ENCODE assay signal across 26 cellular contexts in genomic region chr9:93296889-93297480, GRCh38.
DNase-seq lines count a peak whose midpoint lies in the region; ATAC-seq, FAIRE-seq and TF ChIP-seq lines count a peak whose summit lies in the region.
"Had no signal": no experiment of that assay in that cellular context is flagged by ENCODE, and none has a peak within 500 bp of the region (broad histone marks: within the 10 kb centered on the region; RNA-seq: fewer than 3 reads in every experiment).

No MANE protein-coding gene starts in this region.

- H4K20me1 ChIP-seq in HepG2 (ENCODE audit: insufficient read depth, low read length), result no peaks in the 10 kb centered on the region

- in situ Hi-C loops in HepG2 (cut with HindIII; ENCODE audit: extremely low pct_ligation_motif_present, low pct_unique_long_range_greater_than_20kb), result no loop called here

- POLR2A ChIA-PET in HepG2 (lab: Yijun Ruan, JAX), result interaction anchor here (2.8 kb wide), 2 partner anchors 8 to 163 kb away, joined by 30 to 67 read pairs; partner anchors contain the start of gene NINJ1

- no peak overlapping the region for H3K4me2 ChIP-seq in HepG2 (ENCODE audit: low read depth, low read length)

- ATAC-seq in HepG2 (no peak), right lobe of liver (no peak)
- ATAC-seq: mucosa of descending colon, Panc1 had no signal

- TF ChIP-seq CTCF in HepG2 (CRISPR knock-in tag; IDR thresholded peaks at IDR 0.05), result no peak
- TF ChIP-seq CTCF in right lobe of liver (IDR thresholded peaks at IDR 0.05), result no peak

- TF ChIP-seq EP300 in HepG2 (IDR thresholded peaks at IDR 0.05; ENCODE audit: low read depth in 2 of 2, low read length in 2 of 2) (no peak), HepG2 (CRISPR knock-in tag; IDR thresholded peaks at IDR 0.05; ENCODE audit: borderline replicate concordance) (no peak)

- H2AFZ ChIP-seq in HepG2 (ENCODE audit: low read length), result no peak overlapping the region

- peak overlapping the region; percentile 95 for H3K27ac ChIP-seq in HepG2 (ENCODE audit: extremely low read length, insufficient read depth, low read length)
- H3K27ac ChIP-seq in right lobe of liver, result no peak overlapping the region
- H3K27ac ChIP-seq: BLaER1 treated with 17β-estradiol and CSF1 and Interleukin-3, amounts not matched to agents 10 nM and 100 nM; ovary; skin epidermis had no signal

- no peaks in the 10 kb centered on the region for H3K79me2 ChIP-seq in HepG2 (ENCODE audit: insufficient read depth, low read length)

- H3K27me3 ChIP-seq in HepG2 (ENCODE audit: control insufficient read depth in 1 of 2, insufficient read depth in 2 of 2, low read length in 2 of 2) (no peaks in the 10 kb centered on the region), right lobe of liver (no peaks in the 10 kb centered on the region)
- H3K27me3 ChIP-seq: ovary had no signal

- CTCF ChIA-PET in HepG2 (lab: Yijun Ruan, JAX; ENCODE audit: low intra/inter-chr PET ratio, low total read pairs), result no interaction called here

- no peak for TF ChIP-seq POLR2A in HepG2 (IDR thresholded peaks at IDR 0.05; ENCODE audit: insufficient read depth in 1 of 2, low read depth in 2 of 2, low read length in 2 of 2)
- TF ChIP-seq POLR2A in right lobe of liver (IDR thresholded peaks at IDR 0.05), result no peak

- 95% methylated on average over 17 of the region's 17 CpGs for WGBS in HepG2 (ENCODE audit: low lambda C conversion rate)
- WGBS in right lobe of liver (ENCODE audit: insufficient coverage, low coverage, low lambda C conversion rate, missing lambda C conversion rate), result 40% methylated on average over 16 of the region's 17 CpGs

- H3K9ac ChIP-seq in HepG2 (ENCODE audit: insufficient read depth, low read depth, low read length), result no peak overlapping the region
- H3K9ac ChIP-seq: BLaER1 treated with 17β-estradiol and CSF1 and Interleukin-3, amounts not matched to agents 10 nM and 100 nM had no signal

- no peak for TF ChIP-seq RAD21 in HepG2 (CRISPR knock-in tag; IDR thresholded peaks at IDR 0.05)

- H3K36me3 ChIP-seq in HepG2 (replicated peaks in 1 of 2; ENCODE audit: control insufficient read depth in 1 of 2, insufficient read depth in 2 of 2, low read length in 2 of 2), result peaks cover 7 to 9% of the 10 kb centered on the region in 2 experiments; a peak in 3 of 5 replicates
- no peaks in the 10 kb centered on the region for H3K36me3 ChIP-seq in right lobe of liver
- H3K36me3 ChIP-seq: BLaER1 treated with 17β-estradiol and CSF1 and Interleukin-3, amounts not matched to agents 10 nM and 100 nM; ovary had no signal

- H3K4me3 ChIP-seq in HepG2 (replicated peaks in 1 of 3; ENCODE audit: insufficient read depth in 1 of 3, low read depth in 2 of 3, low read length in 3 of 3) (no peak overlapping the region), right lobe of liver (no peak overlapping the region)
- H3K4me3 ChIP-seq: BLaER1 treated with 17β-estradiol and CSF1 and Interleukin-3, amounts not matched to agents 10 nM and 100 nM; lung; mucosa of descending colon; ovary; skin epidermis had no signal

- H3K4me1 ChIP-seq in HepG2 (ENCODE audit: insufficient read depth, low read length) (peaks cover 74% of the 10 kb centered on the region), right lobe of liver (no peaks in the 10 kb centered on the region)

- FAIRE-seq in HepG2 (lab: Jason Lieb, UNC), result no peak

- H3K9me3 ChIP-seq in HepG2 (ENCODE audit: low read length) (no peaks in the 10 kb centered on the region), right lobe of liver (no peaks in the 10 kb centered on the region)
- H3K9me3 ChIP-seq: BLaER1 treated with 17β-estradiol and CSF1 and Interleukin-3, amounts not matched to agents 10 nM and 100 nM; mucosa of descending colon; ovary had no signal

- BruUV-seq in HepG2 (replicated peaks; lab: Mats Ljungman, UMichigan), result no TSS peak

- DNase-seq in HepG2 (ENCODE audit: low spot score) (no peak), right lobe of liver (no peak), HuH-7 (ENCODE audit: low spot score) (peak; percentile 1), iPS-NIHi11 (ENCODE audit: low spot score) (peak; percentile 14), HT-29 (ENCODE audit: low spot score) (no peak), NCI-H2081 treated with DMSO at 0.1 percent for 48 hours (lab: John Stamatoyannopoulos, UW) (no peak), KG1 (lab: John Stamatoyannopoulos, UW) (no peak)
- DNase-seq: activated B cell treated with CpG ODN at 0.5 μM for 24 hours; activated CD8-positive, alpha-beta memory T cell treated with anti-CD3 and anti-CD28 coated beads, Interleukin-2, amount 50 U/mL, for 4 hours; DMS79; GF-D8; IMR-90; NCI-H1048; NCI-H187; NCI-H526; NK-92 treated with Interleukin-12 subunit alpha and Interleukin-12 subunit beta, amount 100 ng/mL, for 24 hours; SHP77; SW 1271; T1000; trophoblast cell had no signal

- intact Hi-C loops in HepG2 (cut with micrococcal nuclease; ENCODE audit: unreplicated experiment), result loop anchor here (10.0 kb wide), 1 partner anchor 52 kb away; no protein-coding TSS in a partner anchor
- intact Hi-C loops in right lobe of liver (cut with DNase I), result loop anchor here in 1 of 2 donors (5.0 kb wide), 2 partner anchors 55 to 135 kb away; no protein-coding TSS in a partner anchor

TF ChIP-seq in HepG2, 621 proteins besides CTCF, POLR2A, EP300 and RAD21:
- TF ChIP-seq, protein P1, sequence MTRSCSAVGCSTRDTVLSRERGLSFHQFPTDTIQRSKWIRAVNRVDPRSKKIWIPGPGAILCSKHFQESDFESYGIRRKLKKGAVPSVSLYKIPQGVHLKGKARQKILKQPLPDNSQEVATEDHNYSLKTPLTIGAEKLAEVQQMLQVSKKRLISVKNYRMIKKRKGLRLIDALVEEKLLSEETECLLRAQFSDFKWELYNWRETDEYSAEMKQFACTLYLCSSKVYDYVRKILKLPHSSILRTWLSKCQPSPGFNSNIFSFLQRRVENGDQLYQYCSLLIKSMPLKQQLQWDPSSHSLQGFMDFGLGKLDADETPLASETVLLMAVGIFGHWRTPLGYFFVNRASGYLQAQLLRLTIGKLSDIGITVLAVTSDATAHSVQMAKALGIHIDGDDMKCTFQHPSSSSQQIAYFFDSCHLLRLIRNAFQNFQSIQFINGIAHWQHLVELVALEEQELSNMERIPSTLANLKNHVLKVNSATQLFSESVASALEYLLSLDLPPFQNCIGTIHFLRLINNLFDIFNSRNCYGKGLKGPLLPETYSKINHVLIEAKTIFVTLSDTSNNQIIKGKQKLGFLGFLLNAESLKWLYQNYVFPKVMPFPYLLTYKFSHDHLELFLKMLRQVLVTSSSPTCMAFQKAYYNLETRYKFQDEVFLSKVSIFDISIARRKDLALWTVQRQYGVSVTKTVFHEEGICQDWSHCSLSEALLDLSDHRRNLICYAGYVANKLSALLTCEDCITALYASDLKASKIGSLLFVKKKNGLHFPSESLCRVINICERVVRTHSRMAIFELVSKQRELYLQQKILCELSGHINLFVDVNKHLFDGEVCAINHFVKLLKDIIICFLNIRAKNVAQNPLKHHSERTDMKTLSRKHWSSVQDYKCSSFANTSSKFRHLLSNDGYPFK (CRISPR knock-in tag; IDR thresholded peaks at IDR 0.05; ENCODE audit: borderline replicate concordance), result no peak
- TF ChIP-seq TEAD3 (CRISPR knock-in tag; optimal IDR thresholded peaks at IDR 0.05; ENCODE audit: borderline replicate concordance), result no peak
- TF ChIP-seq ZNF34 (CRISPR knock-in tag; IDR thresholded peaks at IDR 0.05; ENCODE audit: borderline replicate concordance), result no peak

Comparison
In these comparisons a context has a peak if more than half of its experiments do, and no peak if none do; other contexts are left out.
1. DNase-seq: peak in HuH-7 (single experiment) and iPS-NIHi11 (single experiment); none in HepG2 (single experiment), right lobe of liver (0 of 3), HT-29 (single experiment), NCI-H2081 treated with DMSO at 0.1 percent for 48 hours (single experiment) and KG1 (single experiment).